ENCODE assay signal across 20 cellular contexts in genomic region chr5:89441965-89442364, GRCh38.
"Had no signal": no experiment of that assay in that cellular context is flagged by ENCODE, and none has a peak within 500 bp of the region (broad histone marks: within the 10 kb centered on the region; RNA-seq: fewer than 3 reads in every experiment).

No MANE protein-coding gene starts in this region.

- FAIRE-seq: islet of Langerhans had no signal

- H3K4me2 ChIP-seq: smooth muscle cell had no signal

- H3K27ac ChIP-seq: adrenal gland, body of pancreas, left lung, lower lobe of right lung, right atrium auricular region, tibial nerve had no signal

- H3K9me3 ChIP-seq: adrenal gland, body of pancreas, left lung, lower lobe of right lung, right atrium auricular region, tibial nerve had no signal

- H3K27me3 ChIP-seq: adrenal gland, body of pancreas, left lung, right atrium auricular region, tibial nerve had no signal

- ATAC-seq: body of pancreas, left lung, lower lobe of right lung had no signal

- H3K4me1 ChIP-seq: adrenal gland, body of pancreas, lower lobe of right lung, right atrium auricular region, tibial nerve had no signal

- H3K36me3 ChIP-seq: adrenal gland, left lung, lower lobe of right lung, right atrium auricular region, tibial nerve had no signal

- H3K4me3 ChIP-seq: adrenal gland, body of pancreas, left lung, lower lobe of right lung, right atrium auricular region, smooth muscle cell, tibial nerve had no signal

- DNase-seq: activated CD4-positive, alpha-beta T cell treated with anti-CD3 and anti-CD28 coated beads for 4 hours; activated CD4-positive, alpha-beta T cell treated with anti-CD3 and anti-CD28 coated beads, Interleukin-2, amount 50 U/mL, for 4 hours; activated effector memory CD4-positive, alpha-beta T cell treated with Interleukin-2 at 50 U/mL for 16 hours; activated naive CD4-positive, alpha-beta T cell treated with anti-CD3 and anti-CD28 coated beads for 36 hours; activated naive CD8-positive, alpha-beta T cell treated with anti-CD3 and anti-CD28 coated beads for 36 hours; adrenal gland; aorta; body of pancreas; effector CD8-positive, alpha-beta T cell; left lung; lower lobe of right lung; nephron progenitor cell; nucleus accumbens; stimulated activated CD4-positive, alpha-beta T cell treated with anti-CD3 and anti-CD28 coated beads, Interleukin-15, amount 100 ng/mL, for 24 hours; stimulated activated CD4-positive, alpha-beta T cell treated with anti-CD3 and anti-CD28 coated beads, Interleukin-2, amount 100 ng/mL, for 24 hours; stimulated activated naive CD4-positive, alpha-beta T cell treated with Interleukin-2 at 50 U/mL for 16 hours had no signal
